In genomic region chr6:76552268-76552667, GRCh38 we compare ENCODE assay signal across 23 cellular contexts.
"Had no signal": no experiment of that assay in that cellular context is flagged by ENCODE, and none has a peak within 500 bp of the region (broad histone marks: within the 10 kb centered on the region; RNA-seq: fewer than 3 reads in every experiment).

No MANE protein-coding gene starts in this region.

- DNase-seq: stimulated activated CD4-positive, alpha-beta T cell treated with anti-CD3 and anti-CD28 coated beads, Interleukin-2, amount 100 ng/mL, for 48 hours; stimulated activated CD4-positive, alpha-beta T cell treated with anti-CD3 and anti-CD28 coated beads, Interleukin-4, amount 100 ng/mL, for 1 hour; stimulated activated CD4-positive, alpha-beta T cell treated with anti-CD3 and anti-CD28 coated beads, Interleukin-4, amount 100 ng/mL, for 24 hours; stimulated activated CD4-positive, alpha-beta T cell treated with anti-CD3 and anti-CD28 coated beads, Interleukin-4, amount 100 ng/mL, for 4 hours; stimulated activated CD8-positive, alpha-beta memory T cell treated with anti-CD3 and anti-CD28 coated beads, Interleukin-4, amount 100 ng/mL, for 48 hours; stimulated activated naive B cell treated with anti-CD40 and anti-IgM and Interleukin-4, amounts not matched to agents 10 μg/mL and 1 μg/mL and 100 μg/mL, for 72 hours; stimulated activated naive CD4-positive, alpha-beta T cell; stimulated activated naive CD4-positive, alpha-beta T cell treated with Interleukin-2 at 50 U/mL for 16 hours; stimulated activated naive CD8-positive, alpha-beta T cell treated with anti-CD3 and anti-CD28 coated beads, Interleukin-15, amount 100 ng/mL, for 72 hours; stimulated activated naive CD8-positive, alpha-beta T cell treated with anti-CD3 and anti-CD28 coated beads, Interleukin-15, Interleukin-2, amounts not matched to agents 100 U/mL and 50 U/mL, for 24 hours; stomach; substantia nigra; testis; thyroid gland; tibial artery; transverse colon; trophoblast cell; upper lobe of left lung; upper lobe of right lung; uterus had no signal

- FAIRE-seq: urothelium cell line had no signal

- ATAC-seq: stimulated activated effector memory CD8-positive, alpha-beta T cell treated with anti-CD3 and anti-CD28 coated beads, Interleukin-12 subunit alpha, Interleukin-12 subunit beta, amount 100 ng/mL, for 72 hours; stimulated activated memory B cell treated with anti-CD40 and anti-IgM and Interleukin-4, amounts not matched to agents 10 μg/mL and 1 μg/mL and 100 μg/mL, for 72 hours; stimulated activated naive B cell treated with anti-CD40 and anti-IgM and Interleukin-4, amounts not matched to agents 10 μg/mL and 1 μg/mL and 100 μg/mL, for 72 hours; stimulated activated naive CD8-positive, alpha-beta T cell treated with anti-CD3 and anti-CD28 coated beads, Interleukin-15, amount 100 ng/mL, for 72 hours; stimulated activated naive CD8-positive, alpha-beta T cell treated with anti-CD3 and anti-CD28 coated beads, Interleukin-15, Interleukin-2, amounts not matched to agents 100 U/mL and 50 U/mL, for 24 hours; upper lobe of right lung had no signal
